13 cellular contexts compared by ENCODE assay signal in the genomic region with DNA sequence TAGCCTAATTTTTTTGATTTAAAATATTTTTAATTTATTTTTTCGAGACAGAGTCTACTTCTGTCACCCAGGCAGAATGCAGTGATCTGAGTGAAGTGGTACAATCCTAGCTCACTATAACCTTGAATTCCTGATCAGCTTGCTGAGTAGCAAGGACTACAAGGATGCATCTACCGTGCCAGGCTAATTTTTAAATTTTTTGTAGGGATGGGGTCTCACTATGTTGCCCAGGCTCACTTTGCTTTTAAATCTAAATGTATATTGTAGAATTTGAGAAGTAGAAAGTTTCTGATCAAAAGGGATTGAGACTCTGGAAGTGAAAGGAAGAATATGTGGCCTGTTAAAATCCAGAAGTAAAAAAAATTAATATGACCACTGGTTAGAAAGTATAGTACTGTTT.
DNase-seq lines count a peak whose midpoint lies in the region; ATAC-seq and TF ChIP-seq lines count a peak whose summit lies in the region.
"Had no signal": no experiment of that assay in that cellular context is flagged by ENCODE, and none has a peak within 500 bp of the region (broad histone marks: within the 10 kb centered on the region; RNA-seq: fewer than 3 reads in every experiment).

No MANE protein-coding gene starts in this region.

- no peak for ATAC-seq in stimulated activated effector memory CD8-positive, alpha-beta T cell treated with anti-CD3 and anti-CD28 coated beads, Interleukin-12 subunit alpha, Interleukin-12 subunit beta, amount 100 ng/mL, for 72 hours
- no peak for ATAC-seq in GM21367 (IDR thresholded peaks at IDR 0.05; ENCODE audit: unreplicated experiment)
- ATAC-seq: body of pancreas, gastroesophageal sphincter, left colon had no signal

- H3K9me3 Mint-ChIP-seq in stimulated activated effector memory CD8-positive, alpha-beta T cell treated with anti-CD3 and anti-CD28 coated beads, Interleukin-12 subunit alpha, Interleukin-12 subunit beta, amount 100 ng/mL, for 72 hours, result no peaks in the 10 kb centered on the region

- no peaks in the 10 kb centered on the region for H3K36me3 ChIP-seq in SU-DHL-6 (ENCODE audit: low read length)

- peaks cover 17% of the 10 kb centered on the region for H3K36me3 Mint-ChIP-seq in stimulated activated effector memory CD8-positive, alpha-beta T cell treated with anti-CD3 and anti-CD28 coated beads, Interleukin-12 subunit alpha, Interleukin-12 subunit beta, amount 100 ng/mL, for 72 hours

- H3K27ac ChIP-seq in SU-DHL-6 (ENCODE audit: low read depth, low read length), result no peak overlapping the region

- H3K27me3 ChIP-seq in SU-DHL-6 (ENCODE audit: low read length), result no peaks in the 10 kb centered on the region
- H3K27me3 ChIP-seq: body of pancreas, gastroesophageal sphincter had no signal

- no peak overlapping the region for H3K9ac ChIP-seq in SU-DHL-6 (ENCODE audit: low read length)

- no peak overlapping the region for H3K27ac Mint-ChIP-seq in stimulated activated effector memory CD8-positive, alpha-beta T cell treated with anti-CD3 and anti-CD28 coated beads, Interleukin-12 subunit alpha, Interleukin-12 subunit beta, amount 100 ng/mL, for 72 hours

- no peak for TF ChIP-seq CTCF in GM12875 (IDR thresholded peaks at IDR 0.05; ENCODE audit: borderline replicate concordance, insufficient read depth, low read depth, low read length)
- TF ChIP-seq CTCF in SU-DHL-6 (IDR thresholded peaks at IDR 0.05; ENCODE audit: insufficient read depth, low read length, poor library complexity, severe bottlenecking), result no peak
- no peak for TF ChIP-seq CTCF in fibroblast of pulmonary artery (IDR thresholded peaks at IDR 0.05; ENCODE audit: low read length, missing control alignments)

- peaks cover 22% of the 10 kb centered on the region for H3K4me1 Mint-ChIP-seq in stimulated activated effector memory CD8-positive, alpha-beta T cell treated with anti-CD3 and anti-CD28 coated beads, Interleukin-12 subunit alpha, Interleukin-12 subunit beta, amount 100 ng/mL, for 72 hours

- H3F3A ChIP-seq in SU-DHL-6 (ENCODE audit: insufficient read depth), result peaks cover 9% of the 10 kb centered on the region

- no peak for DNase-seq in fibroblast of pulmonary artery (ENCODE audit: low read depth)
- no peak for DNase-seq in stimulated activated effector memory CD8-positive, alpha-beta T cell treated with anti-CD3 and anti-CD28 coated beads, Interleukin-12 subunit alpha, Interleukin-12 subunit beta, amount 100 ng/mL, for 72 hours (ENCODE audit: low spot score in 2 of 2)
- DNase-seq in cerebellar nuclear complex (lab: John Stamatoyannopoulos, UW), result no peak
- no peak for DNase-seq in cortex of kidney (lab: John Stamatoyannopoulos, UW)
- DNase-seq: body of pancreas, left colon, NCI-H2029, OCI-M1, T1000 had no signal

- no peaks in the 10 kb centered on the region for H4K20me1 ChIP-seq in SU-DHL-6 (ENCODE audit: low read depth, low read length)

- peak overlapping the region; percentile 12 for H3K4me3 ChIP-seq in GM12875 (ENCODE audit: low read depth, low read length)
- no peak overlapping the region for H3K4me3 ChIP-seq in SU-DHL-6 (ENCODE audit: insufficient read depth, low read length, poor library complexity, severe bottlenecking)
- peak overlapping the region; percentile 90 for H3K4me3 ChIP-seq in fibroblast of pulmonary artery (replicated peaks; ENCODE audit: low read depth, low read length)
- H3K4me3 ChIP-seq: body of pancreas had no signal

- H3K4me3 Mint-ChIP-seq in stimulated activated effector memory CD8-positive, alpha-beta T cell treated with anti-CD3 and anti-CD28 coated beads, Interleukin-12 subunit alpha, Interleukin-12 subunit beta, amount 100 ng/mL, for 72 hours, result peak overlapping the region; percentile 83

- peaks cover 47% of the 10 kb centered on the region for H3K79me2 ChIP-seq in SU-DHL-6 (ENCODE audit: insufficient read depth, low read length)

- H3K9me3 ChIP-seq in SU-DHL-6 (ENCODE audit: insufficient read depth, low read length), result no peaks in the 10 kb centered on the region
- H3K9me3 ChIP-seq: body of pancreas, gastroesophageal sphincter had no signal

- peak overlapping the region; percentile 70 for H3K4me2 ChIP-seq in SU-DHL-6 (ENCODE audit: low read depth, low read length, poor library complexity, severe bottlenecking)

- no peak overlapping the region for H2AFZ ChIP-seq in SU-DHL-6 (ENCODE audit: low read depth, low read length, severe bottlenecking)

- no peaks in the 10 kb centered on the region for H3K9me2 ChIP-seq in SU-DHL-6 (replicated peaks; ENCODE audit: insufficient read depth, low read length)
